ENCODE assay signal across 23 cellular contexts in genomic region chr7:126178865-126179264, GRCh38.
DNase-seq lines count a peak whose midpoint lies in the region; ATAC-seq, FAIRE-seq and TF ChIP-seq lines count a peak whose summit lies in the region.
"Had no signal": no experiment of that assay in that cellular context is flagged by ENCODE, and none has a peak within 500 bp of the region (broad histone marks: within the 10 kb centered on the region; RNA-seq: fewer than 3 reads in every experiment).

No MANE protein-coding gene starts in this region.

- no peak for ATAC-seq in HepG2
- ATAC-seq in left lobe of liver = peak; percentile 91
- no peak for ATAC-seq in GM21723 (IDR thresholded peaks at IDR 0.05; ENCODE audit: unreplicated experiment)
- ATAC-seq: GM12878 had no signal

- H3K79me2 ChIP-seq in HepG2 (ENCODE audit: insufficient read depth, low read length) = no peaks in the 10 kb centered on the region

- H3K9me3 ChIP-seq in liver (ENCODE audit: control insufficient read depth in 4 of 4, low read length in 3 of 4) = no peaks in the 10 kb centered on the region
- H3K9me3 ChIP-seq in HepG2 (ENCODE audit: low read length) = peaks cover 70% of the 10 kb centered on the region
- H3K9me3 ChIP-seq: BE2C, BLaER1 had no signal

- H3K4me2 ChIP-seq in HepG2 (ENCODE audit: low read depth, low read length) = no peak overlapping the region
- H3K4me2 ChIP-seq: BLaER1 had no signal

- no peaks in the 10 kb centered on the region for H3K27me3 ChIP-seq in liver (ENCODE audit: control insufficient read depth in 4 of 4, insufficient read depth in 4 of 4, low read length in 3 of 4)
- no peaks in the 10 kb centered on the region for H3K27me3 ChIP-seq in HepG2 (ENCODE audit: control insufficient read depth in 1 of 2, insufficient read depth in 2 of 2, low read length in 2 of 2)
- H3K27me3 ChIP-seq: BE2C, BLaER1 had no signal

- CTCF ChIA-PET in HepG2 (lab: Yijun Ruan, JAX; ENCODE audit: low intra/inter-chr PET ratio, low total read pairs) = no interaction called here

- TF ChIP-seq EP300 in HepG2 (IDR thresholded peaks at IDR 0.05; ENCODE audit: low read depth in 2 of 2, low read length in 2 of 2) = no peak
- no peak for TF ChIP-seq EP300 in HepG2 (CRISPR knock-in tag; IDR thresholded peaks at IDR 0.05; ENCODE audit: borderline replicate concordance)

- intact Hi-C loops in HepG2 (cut with micrococcal nuclease; ENCODE audit: unreplicated experiment) = no loop called here

- in situ Hi-C loops in HepG2 (cut with HindIII; ENCODE audit: extremely low pct_ligation_motif_present, low pct_unique_long_range_greater_than_20kb) = no loop called here

- TF ChIP-seq RAD21 in liver (IDR thresholded peaks at IDR 0.05) (peak in 1 of 2 donors; percentile 12), HepG2 (CRISPR knock-in tag; IDR thresholded peaks at IDR 0.05) (no peak)

- POLR2A ChIA-PET in HepG2 (lab: Yijun Ruan, JAX) = no interaction called here

- H2AFZ ChIP-seq in HepG2 (ENCODE audit: low read length) = no peak overlapping the region

- BruUV-seq in HepG2 (replicated peaks; lab: Mats Ljungman, UMichigan) = no TSS peak

- H3K4me1 ChIP-seq in liver (ENCODE audit: control insufficient read depth in 4 of 4, insufficient read depth in 4 of 4, low read length in 3 of 4) (peaks cover 0 to 14% (median 10%) of the 10 kb centered on the region in 4 donors), HepG2 (ENCODE audit: insufficient read depth, low read length) (no peaks in the 10 kb centered on the region)
- H3K4me1 ChIP-seq: BE2C, BLaER1 had no signal

- H3K9ac ChIP-seq in liver (ENCODE audit: low read depth in 1 of 2, low read length in 2 of 2) (no peak overlapping the region), HepG2 (ENCODE audit: insufficient read depth, low read depth, low read length) (no peak overlapping the region)
- H3K9ac ChIP-seq: BLaER1 had no signal

- DNase-seq in HepG2 (ENCODE audit: low spot score) = no peak
- DNase-seq in left lobe of liver (ENCODE audit: low spot score) = no peak
- DNase-seq in GF-D8 (lab: John Stamatoyannopoulos, UW) = no peak
- DNase-seq: 8988T; ACHN; BE2C; C1 segment of cervical spinal cord; CD4-positive, alpha-beta memory T cell; CD4-positive, CD25-positive, alpha-beta regulatory T cell; CD8-positive, alpha-beta memory T cell; COR-L47; DMS 273 treated with DMSO at 0.1 percent for 48 hours; DMS153; DMS53; DMS79; DND-41; EL had no signal

- FAIRE-seq in HepG2 (lab: Jason Lieb, UNC) = no peak
- FAIRE-seq: GM12878, GM12892, GM18507 had no signal

- TF ChIP-seq POLR2A in HepG2 (IDR thresholded peaks at IDR 0.05; ENCODE audit: insufficient read depth in 1 of 2, low read depth in 2 of 2, low read length in 2 of 2) = no peak

- H3K27ac ChIP-seq in liver (ENCODE audit: low read depth in 1 of 2, low read length in 2 of 2) (no peak overlapping the region), HepG2 (ENCODE audit: extremely low read length, insufficient read depth, low read length) (no peak overlapping the region)
- H3K27ac ChIP-seq: BLaER1 had no signal

- TF ChIP-seq CTCF in liver (IDR thresholded peaks at IDR 0.05; ENCODE audit: low read depth, low read length, missing input control) (peak; percentile 2), HepG2 (CRISPR knock-in tag; IDR thresholded peaks at IDR 0.05) (no peak)

- H3K4me3 ChIP-seq in liver (ENCODE audit: low read depth in 1 of 3, low read length in 3 of 3) (no peak overlapping the region), HepG2 (replicated peaks in 1 of 3; ENCODE audit: insufficient read depth in 1 of 3, low read depth in 2 of 3, low read length in 3 of 3) (no peak overlapping the region)
- H3K4me3 ChIP-seq: BLaER1, GM12878 had no signal

- H3K36me3 ChIP-seq in liver (ENCODE audit: control insufficient read depth in 4 of 4, insufficient read depth in 3 of 4, low read depth in 1 of 4, low read length in 3 of 4) (no peaks in the 10 kb centered on the region), HepG2 (replicated peaks in 1 of 2; ENCODE audit: control insufficient read depth in 1 of 2, insufficient read depth in 2 of 2, low read length in 2 of 2) (no peaks in the 10 kb centered on the region)
- H3K36me3 ChIP-seq: BE2C, BLaER1 had no signal

- no peaks in the 10 kb centered on the region for H4K20me1 ChIP-seq in HepG2 (ENCODE audit: insufficient read depth, low read length)
- H4K20me1 ChIP-seq: BLaER1 had no signal

TF ChIP-seq in liver, 16 proteins besides CTCF, POLR2A, EP300 and RAD21:
- no peak for TF ChIP-seq ZBTB33 (IDR thresholded peaks at IDR 0.05)
- TF ChIP-seq HNF4A (conservative IDR thresholded peaks at IDR 0.05) = peak in 1 of 2 donors; percentile 13
- peak; percentile 10 for TF ChIP-seq SP1 (IDR thresholded peaks at IDR 0.05)
- TF ChIP-seq FOXA2 (IDR thresholded peaks at IDR 0.05) = peak; percentile 9
- TF ChIP-seq MAX (IDR thresholded peaks at IDR 0.05) = no peak

TF ChIP-seq in HepG2, 621 proteins besides CTCF, POLR2A, EP300 and RAD21 (continues in another document):
- TF ChIP-seq ZNF12 (CRISPR knock-in tag; IDR thresholded peaks at IDR 0.05) (no peak), SP5 (CRISPR knock-in tag; IDR thresholded peaks at IDR 0.05; ENCODE audit: borderline replicate concordance, low read depth) (no peak), BHLHE40 (IDR thresholded peaks at IDR 0.05; ENCODE audit: low read length) (no peak), SRF (IDR thresholded peaks at IDR 0.05; ENCODE audit: low read depth, low read length) (no peak), NFAT5 (CRISPR knock-in tag; IDR thresholded peaks at IDR 0.05) (no peak), ESRRA (CRISPR knock-in tag; IDR thresholded peaks at IDR 0.05; ENCODE audit: low read depth) (no peak), HMG20B (CRISPR knock-in tag; conservative IDR thresholded peaks at IDR 0.05) (no peak), ZNF431 (CRISPR knock-in tag; IDR thresholded peaks at IDR 0.05; ENCODE audit: borderline replicate concordance, low read depth) (no peak), RCOR2 (CRISPR knock-in tag; IDR thresholded peaks at IDR 0.05) (no peak), ZKSCAN5 (CRISPR knock-in tag; IDR thresholded peaks at IDR 0.05) (no peak), ZSCAN29 (CRISPR knock-in tag; conservative IDR thresholded peaks at IDR 0.05) (no peak), ATM (IDR thresholded peaks at IDR 0.05; ENCODE audit: borderline replicate concordance) (no peak), HOXA5 (CRISPR knock-in tag; IDR thresholded peaks at IDR 0.05) (no peak), KAT8 (CRISPR knock-in tag; IDR thresholded peaks at IDR 0.05) (no peak)
- TF ChIP-seq, protein P1, sequence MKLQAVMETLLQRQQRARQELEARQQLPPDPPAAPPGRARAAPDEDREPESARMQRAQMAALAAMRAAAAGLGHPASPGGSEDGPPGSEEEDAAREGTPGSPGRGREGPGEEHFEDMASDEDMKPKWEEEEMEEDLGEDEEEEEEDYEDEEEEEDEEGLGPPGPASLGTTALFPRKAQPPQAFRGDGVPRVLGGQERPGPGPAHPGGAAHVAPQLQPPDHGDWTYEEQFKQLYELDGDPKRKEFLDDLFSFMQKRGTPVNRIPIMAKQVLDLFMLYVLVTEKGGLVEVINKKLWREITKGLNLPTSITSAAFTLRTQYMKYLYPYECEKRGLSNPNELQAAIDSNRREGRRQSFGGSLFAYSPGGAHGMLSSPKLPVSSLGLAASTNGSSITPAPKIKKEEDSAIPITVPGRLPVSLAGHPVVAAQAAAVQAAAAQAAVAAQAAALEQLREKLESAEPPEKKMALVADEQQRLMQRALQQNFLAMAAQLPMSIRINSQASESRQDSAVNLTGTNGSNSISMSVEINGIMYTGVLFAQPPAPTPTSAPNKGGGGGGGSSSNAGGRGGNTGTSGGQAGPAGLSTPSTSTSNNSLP (IDR thresholded peaks at IDR 0.05; ENCODE audit: low read depth, low read length) = no peak
